Comparison of ENCODE assay signal across 9 cellular contexts in genomic region chr18:3869848-3870247, GRCh38.
DNase-seq lines count a peak whose midpoint lies in the region; ATAC-seq and TF ChIP-seq lines count a peak whose summit lies in the region.
"Had no signal": no experiment of that assay in that cellular context is flagged by ENCODE, and none has a peak within 500 bp of the region (broad histone marks: within the 10 kb centered on the region; RNA-seq: fewer than 3 reads in every experiment).

No MANE protein-coding gene starts in this region.

- DNase-seq in Calu3 (peak; percentile 7), KBM-7 (peak; percentile 32), RPMI8226 (peak; percentile 24), foreskin melanocyte (peak; percentile 53), MM.1S (no peak)
- no peak for DNase-seq in stimulated activated naive B cell treated with anti-CD40 and anti-IgM and Interleukin-4, amounts not matched to agents 10 μg/mL and 1 μg/mL and 100 μg/mL, for 72 hours
- DNase-seq in activated naive CD4-positive, alpha-beta T cell treated with anti-CD3 and anti-CD28 coated beads, Interleukin-2, amount 50 U/mL, for 16 hours = no peak

- H4K20me1 ChIP-seq in MM.1S (ENCODE audit: insufficient read depth, low read length) = no peaks in the 10 kb centered on the region

- no peak overlapping the region for H3K4me3 ChIP-seq in MM.1S (ENCODE audit: low read length)

- ATAC-seq in stimulated activated naive B cell treated with anti-CD40 and anti-IgM and Interleukin-4, amounts not matched to agents 10 μg/mL and 1 μg/mL and 100 μg/mL, for 72 hours (replicated peaks) = peak; percentile 52 to 59
- ATAC-seq in GM19397 (IDR thresholded peaks at IDR 0.05; ENCODE audit: unreplicated experiment) = no peak

- H3K4me1 ChIP-seq in MM.1S (ENCODE audit: low read length) = 0 out of 2 replicates have a peak, but pooled peaks cover 4% of the 10 kb centered on the region

- H3K27me3 Mint-ChIP-seq in Calu3 (ENCODE audit: unreplicated experiment) = no peaks in the 10 kb centered on the region
- peaks cover 0 to 9% of the 10 kb centered on the region in 2 donors for H3K27me3 Mint-ChIP-seq in stimulated activated naive B cell treated with anti-CD40 and anti-IgM and Interleukin-4, amounts not matched to agents 10 μg/mL and 1 μg/mL and 100 μg/mL, for 72 hours

- H3K36me3 Mint-ChIP-seq in Calu3 (ENCODE audit: insufficient read depth, unreplicated experiment) = no peaks in the 10 kb centered on the region
- no peaks in the 10 kb centered on the region for H3K36me3 Mint-ChIP-seq in stimulated activated naive B cell treated with anti-CD40 and anti-IgM and Interleukin-4, amounts not matched to agents 10 μg/mL and 1 μg/mL and 100 μg/mL, for 72 hours

- no peaks in the 10 kb centered on the region for H3K27me3 ChIP-seq in MM.1S (replicated peaks; ENCODE audit: insufficient read depth, low read length)

- no peak overlapping the region for H3K27ac ChIP-seq in MM.1S (ENCODE audit: low read length)
- H3K27ac ChIP-seq: epithelial cell of prostate had no signal

- no peak overlapping the region for H3K27ac Mint-ChIP-seq in Calu3 (ENCODE audit: unreplicated experiment)
- no peak overlapping the region for H3K27ac Mint-ChIP-seq in stimulated activated naive B cell treated with anti-CD40 and anti-IgM and Interleukin-4, amounts not matched to agents 10 μg/mL and 1 μg/mL and 100 μg/mL, for 72 hours

- H3K9me2 ChIP-seq in MM.1S (replicated peaks; ENCODE audit: insufficient read depth, low read length) = no peaks in the 10 kb centered on the region

- no peaks in the 10 kb centered on the region for H3K79me2 ChIP-seq in MM.1S (ENCODE audit: low read length)

- H3K36me3 ChIP-seq in MM.1S (replicated peaks; ENCODE audit: insufficient read depth, low read length) = no peaks in the 10 kb centered on the region

- no TSS peak for BruUV-seq in Calu3 (replicated peaks; lab: Mats Ljungman, UMichigan)

- no peaks in the 10 kb centered on the region for H3K9me3 ChIP-seq in MM.1S (replicated peaks; ENCODE audit: insufficient read depth, low read length)

- H3K9me3 Mint-ChIP-seq in Calu3 (ENCODE audit: low read depth, unreplicated experiment) = no peaks in the 10 kb centered on the region
- no peaks in the 10 kb centered on the region for H3K9me3 Mint-ChIP-seq in stimulated activated naive B cell treated with anti-CD40 and anti-IgM and Interleukin-4, amounts not matched to agents 10 μg/mL and 1 μg/mL and 100 μg/mL, for 72 hours

- H3F3A ChIP-seq in MM.1S (ENCODE audit: insufficient read depth, low read length) = no peaks in the 10 kb centered on the region

- intact Hi-C loops in Calu3 (cut with micrococcal nuclease; ENCODE audit: unreplicated experiment) = loop anchor here (1.0 to 5.0 kb wide), 4 partner anchors 99 to 588 kb away; no protein-coding TSS in a partner anchor

- no peak overlapping the region for H3K9ac ChIP-seq in MM.1S (ENCODE audit: low read length)

- no peak overlapping the region for H2AFZ ChIP-seq in MM.1S (ENCODE audit: low read length)

- CTCF ChIA-PET in Calu3 (lab: Charles Lee) = interaction anchor here (0.6 to 4.5 kb wide), 16 partner anchors 11 to 588 kb away, joined by 3 to 73 read pairs (median 5); no protein-coding TSS in a partner anchor

- peaks cover 16% of the 10 kb centered on the region for H3K4me1 Mint-ChIP-seq in Calu3 (ENCODE audit: low read depth, unreplicated experiment)
- peaks cover 0 to 6% of the 10 kb centered on the region in 2 donors for H3K4me1 Mint-ChIP-seq in stimulated activated naive B cell treated with anti-CD40 and anti-IgM and Interleukin-4, amounts not matched to agents 10 μg/mL and 1 μg/mL and 100 μg/mL, for 72 hours

- no peak overlapping the region for H3K4me2 ChIP-seq in MM.1S (ENCODE audit: low read depth, low read length)

- no peak overlapping the region for H3K4me3 Mint-ChIP-seq in Calu3 (ENCODE audit: low read depth, unreplicated experiment)
- no peak overlapping the region for H3K4me3 Mint-ChIP-seq in stimulated activated naive B cell treated with anti-CD40 and anti-IgM and Interleukin-4, amounts not matched to agents 10 μg/mL and 1 μg/mL and 100 μg/mL, for 72 hours

- in situ Hi-C loops in KBM-7 (cut with MboI; ENCODE audit: low pct_unique_long_range_greater_than_20kb, low sequenced_read_pairs) = loop anchor here (25.0 kb wide), 1 partner anchor 583 kb away; no protein-coding TSS in a partner anchor

- peak; percentile 55 for TF ChIP-seq CTCF in Calu3 (IDR thresholded peaks at IDR 0.05; ENCODE audit: unreplicated experiment)
- no peak for TF ChIP-seq CTCF in MM.1S (IDR thresholded peaks at IDR 0.05; ENCODE audit: low read length)

Comparison
In these comparisons a context has a peak if more than half of its experiments do, and no peak if none do; other contexts are left out.
1. DNase-seq: peak in Calu3 (single experiment), KBM-7 (single experiment), RPMI8226 (single experiment) and foreskin melanocyte (single experiment); none in stimulated activated naive B cell treated with anti-CD40 and anti-IgM and Interleukin-4, amounts not matched to agents 10 μg/mL and 1 μg/mL and 100 μg/mL, for 72 hours (single experiment), MM.1S (single experiment) and activated naive CD4-positive, alpha-beta T cell treated with anti-CD3 and anti-CD28 coated beads, Interleukin-2, amount 50 U/mL, for 16 hours (single experiment).